Comparison of ENCODE assay signal across 10 cellular contexts in genomic region chr3:143574933-143575332, GRCh38.
"Had no signal": no experiment of that assay in that cellular context is flagged by ENCODE, and none has a peak within 500 bp of the region (broad histone marks: within the 10 kb centered on the region; RNA-seq: fewer than 3 reads in every experiment).

No MANE protein-coding gene starts in this region.

- H3K9ac ChIP-seq: KMS-11 had no signal

- H3K4me3 Mint-ChIP-seq: IgD-negative memory B cell had no signal

- ATAC-seq: HepG2 had no signal

- H3K27me3 Mint-ChIP-seq: IgD-negative memory B cell had no signal

- H3K27ac Mint-ChIP-seq: IgD-negative memory B cell had no signal

- H3K4me2 ChIP-seq: KMS-11 had no signal

- DNase-seq: IMR-90, Karpas-422, Kasumi-1, KBM-7, KG1 had no signal

- FAIRE-seq: HepG2, HTR-8/SVneo had no signal

- H3K9me3 Mint-ChIP-seq: IgD-negative memory B cell had no signal

- H3K27ac ChIP-seq: HL-60, KMS-11 had no signal
